In the genomic region with DNA sequence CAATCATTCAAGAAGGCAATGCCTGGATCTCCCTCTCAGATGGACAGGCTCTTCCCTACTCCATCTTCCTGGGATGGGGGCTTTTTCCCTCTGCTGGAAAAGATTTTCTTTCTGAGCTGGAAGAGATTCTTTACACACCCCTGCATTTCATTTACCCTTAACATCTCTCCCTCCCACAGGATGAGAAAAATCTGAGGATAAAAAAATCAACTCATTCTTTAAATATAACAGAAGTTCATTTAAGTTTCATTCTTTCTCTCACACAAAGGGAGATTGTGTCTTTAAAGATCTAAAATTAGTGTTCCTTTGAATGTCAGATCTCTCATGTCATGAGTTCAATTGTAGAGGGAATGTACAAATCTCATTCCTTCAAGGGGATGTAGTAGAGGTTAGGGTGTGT, we compare ENCODE assay signal across 35 cellular contexts.
"Had no signal": no experiment of that assay in that cellular context is flagged by ENCODE, and none has a peak within 500 bp of the region (broad histone marks: within the 10 kb centered on the region; RNA-seq: fewer than 3 reads in every experiment).

No MANE protein-coding gene starts in this region.

- H3K36me3 ChIP-seq: adrenal gland, ascending aorta, cardiac muscle cell had no signal

- H3K4me1 ChIP-seq: adrenal gland, ascending aorta had no signal

- H3K27me3 Mint-ChIP-seq: activated naive CD8-positive, alpha-beta T cell treated with anti-CD3 and anti-CD28 coated beads for 36 hours had no signal

- H3K9me3 Mint-ChIP-seq: activated CD4-positive, alpha-beta T cell treated with anti-CD3 and anti-CD28 coated beads, Interleukin-2, amount 10 ng/mL, durations not matched to agents 24 days and 14 days; activated CD8-positive, alpha-beta T cell treated with anti-CD3 and anti-CD28 coated beads for 36 hours; activated naive CD4-positive, alpha-beta T cell treated with anti-CD3 and anti-CD28 coated beads, Interleukin-2, amount 50 U/mL, for 72 hours; activated naive CD8-positive, alpha-beta T cell treated with anti-CD3 and anti-CD28 coated beads for 36 hours; activated T-cell treated with anti-CD3 and anti-CD28 coated beads, Interleukin-2, amount 50 U/mL, for 4 hours; activated T-helper 1 cell treated with anti-CD3 and anti-CD28 coated beads, Interleukin-12 subunit alpha, Interleukin-12 subunit beta, Interleukin-2, Interleukin-4 antibody, amounts not matched to agents 30 ng/mL and 10 ng/mL and 1 ng/mL, durations not matched to agents 14 hours and 24 hours and 36 hours; activated T-helper 17 cell treated with anti-CD3 and anti-CD28 coated beads, Interleukin-2, amount 50 U/mL, for 72 hours; brain; central memory CD8-positive, alpha-beta T cell; T-helper 2 cell treated with Interferon-gamma antibody and Interleukin-4, amounts not matched to agents 5 μg/mL and 100 μg/mL, for 36 hours had no signal

- H3K27ac ChIP-seq: adrenal gland, ascending aorta, cardiac muscle cell, VCaP had no signal

- DNase-seq: activated B cell treated with CpG ODN at 0.5 μM for 24 hours; activated CD4-positive, alpha-beta memory T cell treated with anti-CD3 and anti-CD28 coated beads for 36 hours; activated CD4-positive, alpha-beta T cell treated with anti-CD3 and anti-CD28 coated beads for 4 hours; activated CD4-positive, alpha-beta T cell treated with anti-CD3 and anti-CD28 coated beads, Interleukin-2, amount 10 ng/mL, durations not matched to agents 24 days and 14 days; activated CD4-positive, alpha-beta T cell treated with anti-CD3 and anti-CD28 coated beads, Interleukin-2, amount 50 U/mL, for 1 hour; activated CD4-positive, alpha-beta T cell treated with anti-CD3 and anti-CD28 coated beads, Interleukin-2, amount 50 U/mL, for 4 hours; activated CD4-positive, CD25-positive, alpha-beta regulatory T cell treated with anti-CD3 and anti-CD28 coated beads, Interleukin-2, amount 50 U/mL, for 72 hours; activated CD8-positive, alpha-beta memory T cell treated with anti-CD3 and anti-CD28 coated beads, Interleukin-2, amount 50 U/mL, for 4 hours; activated CD8-positive, alpha-beta T cell treated with anti-CD3 and anti-CD28 coated beads for 36 hours; activated effector memory CD4-positive, alpha-beta T cell treated with anti-CD3 and anti-CD28 coated beads, Interleukin-2, amount 50 U/mL, for 16 hours; activated gamma-delta T cell treated with Interleukin-2 at 50 U/mL for 16 hours; activated naive CD4-positive, alpha-beta T cell; activated naive CD4-positive, alpha-beta T cell treated with anti-CD3 and anti-CD28 coated beads for 36 hours; activated naive CD4-positive, alpha-beta T cell treated with anti-CD3 and anti-CD28 coated beads, Interleukin-2, amount 50 U/mL, for 16 hours; activated naive CD8-positive, alpha-beta T cell treated with anti-CD3 and anti-CD28 coated beads for 36 hours; activated T-cell treated with anti-CD3 and anti-CD28 coated beads for 4 hours; activated T-cell treated with anti-CD3 and anti-CD28 coated beads, Interleukin-2, amount 50 U/mL, for 1 hour; activated T-cell treated with anti-CD3 and anti-CD28 coated beads, Interleukin-2, amount 50 U/mL, for 4 hours; activated T-cell treated with anti-CD3 and anti-CD28 coated beads, Interleukin-2, amount 50 U/mL, for 72 hours; adrenal gland; amniotic stem cell; T-cell; T-helper 2 cell; T-helper 9 cell had no signal

- H3K27ac Mint-ChIP-seq: activated B cell treated with CpG ODN at 0.5 μM for 24 hours; activated CD4-positive, alpha-beta memory T cell treated with anti-CD3 and anti-CD28 coated beads for 36 hours; activated CD4-positive, alpha-beta T cell treated with anti-CD3 and anti-CD28 coated beads, Interleukin-2, amount 10 ng/mL, durations not matched to agents 24 days and 14 days; activated CD8-positive, alpha-beta T cell treated with anti-CD3 and anti-CD28 coated beads for 36 hours; activated naive CD4-positive, alpha-beta T cell treated with anti-CD3 and anti-CD28 coated beads for 36 hours; activated naive CD4-positive, alpha-beta T cell treated with anti-CD3 and anti-CD28 coated beads, Interleukin-2, amount 50 U/mL, for 72 hours; activated naive CD8-positive, alpha-beta T cell treated with anti-CD3 and anti-CD28 coated beads for 36 hours; activated T-cell treated with anti-CD3 and anti-CD28 coated beads, Interleukin-2, amount 50 U/mL, for 72 hours; activated T-helper 1 cell treated with anti-CD3 and anti-CD28 coated beads, Interleukin-12 subunit alpha, Interleukin-12 subunit beta, Interleukin-2, Interleukin-4 antibody, amounts not matched to agents 30 ng/mL and 10 ng/mL and 1 ng/mL, durations not matched to agents 14 hours and 24 hours and 36 hours; activated T-helper 17 cell treated with anti-CD3 and anti-CD28 coated beads, Interleukin-2, amount 50 U/mL, for 72 hours; brain; T-cell; T-helper 2 cell treated with Interferon-gamma antibody and Interleukin-4, amounts not matched to agents 5 μg/mL and 100 μg/mL, for 36 hours had no signal

- H3K27me3 ChIP-seq: adrenal gland, ascending aorta, cardiac muscle cell had no signal

- FAIRE-seq: bronchial epithelial cell, TTC549 had no signal

- H3K4me3 ChIP-seq: adrenal gland, ascending aorta, cardiac muscle cell had no signal

- H3K4me3 Mint-ChIP-seq: activated B cell treated with CpG ODN at 0.5 μM for 24 hours; activated CD4-positive, alpha-beta memory T cell treated with anti-CD3 and anti-CD28 coated beads for 36 hours; activated CD4-positive, alpha-beta T cell treated with anti-CD3 and anti-CD28 coated beads, Interleukin-2, amount 10 ng/mL, durations not matched to agents 24 days and 14 days; activated CD8-positive, alpha-beta T cell treated with anti-CD3 and anti-CD28 coated beads for 36 hours; activated naive CD4-positive, alpha-beta T cell treated with anti-CD3 and anti-CD28 coated beads for 36 hours; activated naive CD8-positive, alpha-beta T cell treated with anti-CD3 and anti-CD28 coated beads for 36 hours; activated T-cell treated with anti-CD3 and anti-CD28 coated beads, Interleukin-2, amount 50 U/mL, for 4 hours; activated T-cell treated with anti-CD3 and anti-CD28 coated beads, Interleukin-2, amount 50 U/mL, for 72 hours; activated T-helper 1 cell treated with anti-CD3 and anti-CD28 coated beads, Interleukin-12 subunit alpha, Interleukin-12 subunit beta, Interleukin-2, Interleukin-4 antibody, amounts not matched to agents 30 ng/mL and 10 ng/mL and 1 ng/mL, durations not matched to agents 14 hours and 24 hours and 36 hours; activated T-helper 17 cell treated with anti-CD3 and anti-CD28 coated beads, Interleukin-2, amount 50 U/mL, for 72 hours; brain; central memory CD8-positive, alpha-beta T cell; T-cell; T-helper 2 cell treated with Interferon-gamma antibody and Interleukin-4, amounts not matched to agents 5 μg/mL and 100 μg/mL, for 36 hours had no signal

- H3K4me1 Mint-ChIP-seq: activated B cell treated with CpG ODN at 0.5 μM for 24 hours; activated CD4-positive, alpha-beta T cell treated with anti-CD3 and anti-CD28 coated beads, Interleukin-2, amount 10 ng/mL, durations not matched to agents 24 days and 14 days; activated naive CD8-positive, alpha-beta T cell treated with anti-CD3 and anti-CD28 coated beads for 36 hours; activated T-helper 17 cell treated with anti-CD3 and anti-CD28 coated beads, Interleukin-2, amount 50 U/mL, for 72 hours; brain; central memory CD8-positive, alpha-beta T cell; T-cell had no signal

- H3K36me3 Mint-ChIP-seq: activated CD4-positive, alpha-beta memory T cell treated with anti-CD3 and anti-CD28 coated beads for 36 hours; activated naive CD4-positive, alpha-beta T cell treated with anti-CD3 and anti-CD28 coated beads, Interleukin-2, amount 50 U/mL, for 72 hours; activated naive CD8-positive, alpha-beta T cell treated with anti-CD3 and anti-CD28 coated beads for 36 hours; brain; T-cell had no signal

- H3K9me3 ChIP-seq: adrenal gland, ascending aorta had no signal

- ATAC-seq: activated CD8-positive, alpha-beta T cell treated with anti-CD3 and anti-CD28 coated beads for 36 hours; activated naive CD4-positive, alpha-beta T cell treated with anti-CD3 and anti-CD28 coated beads, Interleukin-2, amount 50 U/mL, for 72 hours; activated T-cell treated with anti-CD3 and anti-CD28 coated beads, Interleukin-2, amount 50 U/mL, for 4 hours; activated T-cell treated with anti-CD3 and anti-CD28 coated beads, Interleukin-2, amount 50 U/mL, for 72 hours; activated T-helper 17 cell treated with anti-CD3 and anti-CD28 coated beads, Interleukin-2, amount 50 U/mL, for 72 hours; T-cell had no signal
